8 cellular contexts compared by ENCODE assay signal in the genomic region with DNA sequence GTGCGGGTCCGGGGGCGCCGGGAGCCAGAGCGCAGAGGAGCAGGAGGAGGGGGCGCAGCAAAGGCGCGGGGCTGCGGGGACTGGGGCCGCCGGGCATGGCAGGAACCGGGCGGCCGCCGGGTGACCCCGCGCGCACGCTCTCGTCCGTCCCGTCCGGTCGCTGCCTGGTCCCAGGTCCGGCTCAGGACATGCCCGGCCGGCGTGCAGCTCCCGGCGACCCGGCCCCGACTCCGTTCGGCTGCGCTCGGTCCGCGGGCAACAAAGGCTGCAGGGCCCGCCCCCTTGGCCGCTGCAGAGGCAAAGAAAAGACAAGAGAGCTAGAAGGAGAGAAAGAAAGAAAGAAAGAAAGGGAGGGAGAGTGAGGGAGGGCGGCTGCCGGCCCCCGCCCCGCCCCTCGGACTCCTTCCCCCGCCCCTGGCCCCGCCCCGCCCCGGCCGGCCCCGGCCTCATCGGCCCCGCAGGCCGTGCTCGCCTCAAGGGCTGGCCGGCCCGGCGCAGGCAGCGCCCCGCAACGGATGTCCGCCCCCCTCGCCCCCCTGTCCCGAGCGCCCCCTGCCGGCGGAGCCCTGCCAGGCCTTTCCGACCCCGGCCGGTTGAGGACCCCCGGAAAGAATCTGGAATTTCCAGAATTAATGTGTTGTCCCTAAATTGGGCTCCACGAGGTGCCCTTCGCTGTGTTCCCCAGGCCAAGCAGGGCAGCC. TPM values are rescaled to one million over a fixed set of nuclear protein-coding genes. Genes with fewer than 3 reads are reported as not detected.
A peak's percentile ranks its signal among the peaks of the same experiment; 100 is the strongest.
DNase-seq lines count a peak whose midpoint lies in the region; ATAC-seq and TF ChIP-seq lines count a peak whose summit lies in the region.

A gene with protein sequence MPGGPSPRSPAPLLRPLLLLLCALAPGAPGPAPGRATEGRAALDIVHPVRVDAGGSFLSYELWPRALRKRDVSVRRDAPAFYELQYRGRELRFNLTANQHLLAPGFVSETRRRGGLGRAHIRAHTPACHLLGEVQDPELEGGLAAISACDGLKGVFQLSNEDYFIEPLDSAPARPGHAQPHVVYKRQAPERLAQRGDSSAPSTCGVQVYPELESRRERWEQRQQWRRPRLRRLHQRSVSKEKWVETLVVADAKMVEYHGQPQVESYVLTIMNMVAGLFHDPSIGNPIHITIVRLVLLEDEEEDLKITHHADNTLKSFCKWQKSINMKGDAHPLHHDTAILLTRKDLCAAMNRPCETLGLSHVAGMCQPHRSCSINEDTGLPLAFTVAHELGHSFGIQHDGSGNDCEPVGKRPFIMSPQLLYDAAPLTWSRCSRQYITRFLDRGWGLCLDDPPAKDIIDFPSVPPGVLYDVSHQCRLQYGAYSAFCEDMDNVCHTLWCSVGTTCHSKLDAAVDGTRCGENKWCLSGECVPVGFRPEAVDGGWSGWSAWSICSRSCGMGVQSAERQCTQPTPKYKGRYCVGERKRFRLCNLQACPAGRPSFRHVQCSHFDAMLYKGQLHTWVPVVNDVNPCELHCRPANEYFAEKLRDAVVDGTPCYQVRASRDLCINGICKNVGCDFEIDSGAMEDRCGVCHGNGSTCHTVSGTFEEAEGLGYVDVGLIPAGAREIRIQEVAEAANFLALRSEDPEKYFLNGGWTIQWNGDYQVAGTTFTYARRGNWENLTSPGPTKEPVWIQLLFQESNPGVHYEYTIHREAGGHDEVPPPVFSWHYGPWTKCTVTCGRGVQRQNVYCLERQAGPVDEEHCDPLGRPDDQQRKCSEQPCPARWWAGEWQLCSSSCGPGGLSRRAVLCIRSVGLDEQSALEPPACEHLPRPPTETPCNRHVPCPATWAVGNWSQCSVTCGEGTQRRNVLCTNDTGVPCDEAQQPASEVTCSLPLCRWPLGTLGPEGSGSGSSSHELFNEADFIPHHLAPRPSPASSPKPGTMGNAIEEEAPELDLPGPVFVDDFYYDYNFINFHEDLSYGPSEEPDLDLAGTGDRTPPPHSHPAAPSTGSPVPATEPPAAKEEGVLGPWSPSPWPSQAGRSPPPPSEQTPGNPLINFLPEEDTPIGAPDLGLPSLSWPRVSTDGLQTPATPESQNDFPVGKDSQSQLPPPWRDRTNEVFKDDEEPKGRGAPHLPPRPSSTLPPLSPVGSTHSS (N-terminal part only) (minus strand): TSS at position 341 of the 701 bp plus-strand sequence. CDS start 244 bp downstream, at position 97.

- H3K4me3 ChIP-seq in BLaER1 (peak within 1 kb of the TSS; percentile 91), coronary artery (peak within 1 kb of the TSS; percentile 92)

- peak within 1 kb of the TSS; percentile 93 for H3K9ac ChIP-seq in BLaER1

- H4K20me1 ChIP-seq in BLaER1, result peaks cover 41% of the 10 kb centered on the region

- peaks cover 13% of the 10 kb centered on the region; the same call in 1 of the 2 replicates for H3K36me3 ChIP-seq in BLaER1

- ATAC-seq in GM19397 (IDR thresholded peaks at IDR 0.05; ENCODE audit: unreplicated experiment), result peak; percentile 57
- peak; percentile 84 for ATAC-seq in left colon
- no peak for ATAC-seq in HG03521 (IDR thresholded peaks at IDR 0.05; ENCODE audit: unreplicated experiment)

- intact Hi-C loops in left colon (cut with DNase I, micrococcal nuclease), result no loop called here

- peaks cover 32% of the 10 kb centered on the region for H3K4me1 ChIP-seq in BLaER1

- peak; percentile 32 to 42 for DNase-seq in Kasumi-1 (lab: John Stamatoyannopoulos, UW)
- DNase-seq in activated CD4-positive, CD25-positive, alpha-beta regulatory T cell treated with anti-CD3 and anti-CD28 coated beads, Interleukin-2, amount 50 U/mL, for 72 hours, result peak; percentile 58
- DNase-seq in coronary artery (ENCODE audit: low spot score), result peak; percentile 83
- peak; percentile 56 to 70 for DNase-seq in left colon
- DNase-seq in stimulated activated CD4-positive, alpha-beta T cell treated with anti-CD3 and anti-CD28 coated beads, Interleukin-1b, Interleukin-23, amount 100 ng/mL, for 4 hours (ENCODE audit: low read depth in 2 of 2), result peak; percentile 31 to 42

- peak within 1 kb of the TSS; percentile 90 for H3K27ac ChIP-seq in BLaER1
- H3K27ac ChIP-seq in coronary artery, result peak within 1 kb of the TSS; percentile 58 to 91

- H3K9me3 ChIP-seq in BLaER1, result no peaks in the 10 kb centered on the region

- peak; percentile 48 for TF ChIP-seq CTCF in coronary artery (IDR thresholded peaks at IDR 0.05)

- peak within 1 kb of the TSS; percentile 94 for H3K4me2 ChIP-seq in BLaER1

- H3K27me3 ChIP-seq in BLaER1, result no peaks in the 10 kb centered on the region

RNA-seq across cellular contexts. Expression of the gene that starts here (rescaled TPM):
- total RNA-seq in left colon, result 1 to 10 TPM in 1 of 2 donors, under 1 TPM in 1; 0.92 to 2.4 TPM
